In the genomic region with DNA sequence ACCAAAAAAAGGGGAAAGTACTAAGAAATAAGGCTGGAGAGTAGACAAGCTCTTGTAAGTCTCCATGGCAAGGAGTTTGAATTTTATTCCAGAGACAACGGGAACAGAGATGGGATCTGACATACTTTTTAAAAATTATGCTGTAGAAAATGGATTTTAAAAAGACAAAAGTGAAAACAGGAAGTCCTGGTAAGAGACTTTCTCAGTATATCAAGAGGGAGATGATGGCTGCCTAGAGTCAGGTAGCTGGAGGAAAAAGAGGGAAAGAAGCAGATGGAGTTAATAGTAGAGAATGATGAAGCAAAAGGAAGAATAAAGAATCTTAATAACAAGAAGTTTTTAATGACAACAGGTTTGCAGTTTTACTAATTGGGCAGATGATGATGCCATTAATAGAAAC, we compare ENCODE assay signal across 3 cellular contexts.
TF ChIP-seq lines count a peak whose summit lies in the region.

No MANE protein-coding gene starts in this region.

TF ChIP-seq in K562, 482 proteins besides CTCF, POLR2A, EP300 and RAD21:
- TF ChIP-seq SPI1 (IDR thresholded peaks at IDR 0.05; ENCODE audit: borderline replicate concordance, low read depth, low read length) = peak; percentile 64
- TF ChIP-seq ETV6 (IDR thresholded peaks at IDR 0.05; ENCODE audit: borderline replicate concordance in 1 of 2, low read depth in 2 of 2, low read length in 1 of 2) = no peak
- TF ChIP-seq ETV6 (CRISPR knock-in tag; IDR thresholded peaks at IDR 0.05; ENCODE audit: borderline replicate concordance) = no peak

TF ChIP-seq in HepG2, 621 proteins besides CTCF, POLR2A, EP300 and RAD21:
- TF ChIP-seq, protein P1, sequence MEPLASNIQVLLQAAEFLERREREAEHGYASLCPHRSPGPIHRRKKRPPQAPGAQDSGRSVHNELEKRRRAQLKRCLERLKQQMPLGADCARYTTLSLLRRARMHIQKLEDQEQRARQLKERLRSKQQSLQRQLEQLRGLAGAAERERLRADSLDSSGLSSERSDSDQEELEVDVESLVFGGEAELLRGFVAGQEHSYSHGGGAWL (CRISPR knock-in tag; IDR thresholded peaks at IDR 0.05) = no peak
- TF ChIP-seq AGO2 (optimal IDR thresholded peaks at IDR 0.05; ENCODE audit: low read depth, low read length) = no peak
- TF ChIP-seq, protein P2, sequence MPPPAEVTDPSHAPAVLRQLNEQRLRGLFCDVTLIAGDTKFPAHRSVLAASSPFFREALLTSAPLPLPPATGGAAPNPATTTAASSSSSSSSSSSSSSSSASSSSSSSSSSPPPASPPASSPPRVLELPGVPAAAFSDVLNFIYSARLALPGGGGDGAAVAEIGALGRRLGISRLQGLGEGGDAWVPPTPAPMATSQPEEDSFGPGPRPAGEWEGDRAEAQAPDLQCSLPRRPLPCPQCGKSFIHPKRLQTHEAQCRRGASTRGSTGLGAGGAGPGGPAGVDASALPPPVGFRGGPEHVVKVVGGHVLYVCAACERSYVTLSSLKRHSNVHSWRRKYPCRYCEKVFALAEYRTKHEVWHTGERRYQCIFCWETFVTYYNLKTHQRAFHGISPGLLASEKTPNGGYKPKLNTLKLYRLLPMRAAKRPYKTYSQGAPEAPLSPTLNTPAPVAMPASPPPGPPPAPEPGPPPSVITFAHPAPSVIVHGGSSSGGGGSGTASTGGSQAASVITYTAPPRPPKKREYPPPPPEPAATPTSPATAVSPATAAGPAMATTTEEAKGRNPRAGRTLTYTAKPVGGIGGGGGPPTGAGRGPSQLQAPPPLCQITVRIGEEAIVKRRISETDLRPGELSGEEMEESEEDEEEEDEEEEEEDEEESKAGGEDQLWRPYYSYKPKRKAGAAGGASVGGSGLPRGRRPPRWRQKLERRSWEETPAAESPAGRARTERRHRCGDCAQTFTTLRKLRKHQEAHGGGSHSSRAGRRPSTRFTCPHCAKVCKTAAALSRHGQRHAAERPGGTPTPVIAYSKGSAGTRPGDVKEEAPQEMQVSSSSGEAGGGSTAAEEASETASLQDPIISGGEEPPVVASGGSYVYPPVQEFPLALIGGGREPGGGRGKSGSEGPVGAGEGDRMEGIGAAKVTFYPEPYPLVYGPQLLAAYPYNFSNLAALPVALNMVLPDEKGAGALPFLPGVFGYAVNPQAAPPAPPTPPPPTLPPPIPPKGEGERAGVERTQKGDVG (CRISPR knock-in tag; IDR thresholded peaks at IDR 0.05; ENCODE audit: borderline replicate concordance) = no peak
- TF ChIP-seq EZH2 (conservative IDR thresholded peaks at IDR 0.05; ENCODE audit: low read depth, low read length) = no peak
- TF ChIP-seq KDM1A (CRISPR knock-in tag; IDR thresholded peaks at IDR 0.05) = no peak
- TF ChIP-seq CBX1 (IDR thresholded peaks at IDR 0.05; ENCODE audit: low read depth) = no peak
- TF ChIP-seq, protein P3, sequence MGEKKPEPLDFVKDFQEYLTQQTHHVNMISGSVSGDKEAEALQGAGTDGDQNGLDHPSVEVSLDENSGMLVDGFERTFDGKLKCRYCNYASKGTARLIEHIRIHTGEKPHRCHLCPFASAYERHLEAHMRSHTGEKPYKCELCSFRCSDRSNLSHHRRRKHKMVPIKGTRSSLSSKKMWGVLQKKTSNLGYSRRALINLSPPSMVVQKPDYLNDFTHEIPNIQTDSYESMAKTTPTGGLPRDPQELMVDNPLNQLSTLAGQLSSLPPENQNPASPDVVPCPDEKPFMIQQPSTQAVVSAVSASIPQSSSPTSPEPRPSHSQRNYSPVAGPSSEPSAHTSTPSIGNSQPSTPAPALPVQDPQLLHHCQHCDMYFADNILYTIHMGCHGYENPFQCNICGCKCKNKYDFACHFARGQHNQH (CRISPR knock-in tag; IDR thresholded peaks at IDR 0.05) = no peak
- TF ChIP-seq SALL2 (CRISPR knock-in tag; IDR thresholded peaks at IDR 0.05) = no peak
- no peak for TF ChIP-seq EEA1 (CRISPR knock-in tag; IDR thresholded peaks at IDR 0.05; ENCODE audit: borderline replicate concordance)
- no peak for TF ChIP-seq ATF1 (CRISPR knock-in tag; IDR thresholded peaks at IDR 0.05)
- no peak for TF ChIP-seq ZNF567 (CRISPR knock-in tag; IDR thresholded peaks at IDR 0.05; ENCODE audit: borderline replicate concordance)
- TF ChIP-seq AGO1 (IDR thresholded peaks at IDR 0.05; ENCODE audit: low read depth, low read length, poor library complexity, severe bottlenecking) = no peak
- no peak for TF ChIP-seq ZBTB7B (CRISPR knock-in tag; IDR thresholded peaks at IDR 0.05)
- no peak for TF ChIP-seq TEAD2 (CRISPR knock-in tag; IDR thresholded peaks at IDR 0.05)
- TF ChIP-seq ZNF878 (CRISPR knock-in tag; IDR thresholded peaks at IDR 0.05) = no peak
- no peak for TF ChIP-seq POLR2AphosphoS5 (IDR thresholded peaks at IDR 0.05; ENCODE audit: low read depth, low read length)
TF ChIP-seq in HepG2: peak in this region for 0.

TF ChIP-seq in SK-N-SH, 30 proteins besides CTCF, POLR2A, EP300 and RAD21:
- TF ChIP-seq ELF1 (IDR thresholded peaks at IDR 0.05) = no peak
- no peak for TF ChIP-seq TCF12 (IDR thresholded peaks at IDR 0.05)
- TF ChIP-seq YY1 (IDR thresholded peaks at IDR 0.05; ENCODE audit: low read depth) = no peak
- no peak for TF ChIP-seq TAF1 (IDR thresholded peaks at IDR 0.05; ENCODE audit: borderline replicate concordance, low read depth, low read length)
- TF ChIP-seq MEF2A (IDR thresholded peaks at IDR 0.05; ENCODE audit: borderline replicate concordance, low read depth) = no peak
- TF ChIP-seq, protein P4, sequence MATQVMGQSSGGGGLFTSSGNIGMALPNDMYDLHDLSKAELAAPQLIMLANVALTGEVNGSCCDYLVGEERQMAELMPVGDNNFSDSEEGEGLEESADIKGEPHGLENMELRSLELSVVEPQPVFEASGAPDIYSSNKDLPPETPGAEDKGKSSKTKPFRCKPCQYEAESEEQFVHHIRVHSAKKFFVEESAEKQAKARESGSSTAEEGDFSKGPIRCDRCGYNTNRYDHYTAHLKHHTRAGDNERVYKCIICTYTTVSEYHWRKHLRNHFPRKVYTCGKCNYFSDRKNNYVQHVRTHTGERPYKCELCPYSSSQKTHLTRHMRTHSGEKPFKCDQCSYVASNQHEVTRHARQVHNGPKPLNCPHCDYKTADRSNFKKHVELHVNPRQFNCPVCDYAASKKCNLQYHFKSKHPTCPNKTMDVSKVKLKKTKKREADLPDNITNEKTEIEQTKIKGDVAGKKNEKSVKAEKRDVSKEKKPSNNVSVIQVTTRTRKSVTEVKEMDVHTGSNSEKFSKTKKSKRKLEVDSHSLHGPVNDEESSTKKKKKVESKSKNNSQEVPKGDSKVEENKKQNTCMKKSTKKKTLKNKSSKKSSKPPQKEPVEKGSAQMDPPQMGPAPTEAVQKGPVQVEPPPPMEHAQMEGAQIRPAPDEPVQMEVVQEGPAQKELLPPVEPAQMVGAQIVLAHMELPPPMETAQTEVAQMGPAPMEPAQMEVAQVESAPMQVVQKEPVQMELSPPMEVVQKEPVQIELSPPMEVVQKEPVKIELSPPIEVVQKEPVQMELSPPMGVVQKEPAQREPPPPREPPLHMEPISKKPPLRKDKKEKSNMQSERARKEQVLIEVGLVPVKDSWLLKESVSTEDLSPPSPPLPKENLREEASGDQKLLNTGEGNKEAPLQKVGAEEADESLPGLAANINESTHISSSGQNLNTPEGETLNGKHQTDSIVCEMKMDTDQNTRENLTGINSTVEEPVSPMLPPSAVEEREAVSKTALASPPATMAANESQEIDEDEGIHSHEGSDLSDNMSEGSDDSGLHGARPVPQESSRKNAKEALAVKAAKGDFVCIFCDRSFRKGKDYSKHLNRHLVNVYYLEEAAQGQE (IDR thresholded peaks at IDR 0.05; ENCODE audit: low read depth, low read length) = no peak
- no peak for TF ChIP-seq EZH2phosphoT487 (IDR thresholded peaks at IDR 0.05; ENCODE audit: borderline replicate concordance, low read depth)
- TF ChIP-seq, protein P5, sequence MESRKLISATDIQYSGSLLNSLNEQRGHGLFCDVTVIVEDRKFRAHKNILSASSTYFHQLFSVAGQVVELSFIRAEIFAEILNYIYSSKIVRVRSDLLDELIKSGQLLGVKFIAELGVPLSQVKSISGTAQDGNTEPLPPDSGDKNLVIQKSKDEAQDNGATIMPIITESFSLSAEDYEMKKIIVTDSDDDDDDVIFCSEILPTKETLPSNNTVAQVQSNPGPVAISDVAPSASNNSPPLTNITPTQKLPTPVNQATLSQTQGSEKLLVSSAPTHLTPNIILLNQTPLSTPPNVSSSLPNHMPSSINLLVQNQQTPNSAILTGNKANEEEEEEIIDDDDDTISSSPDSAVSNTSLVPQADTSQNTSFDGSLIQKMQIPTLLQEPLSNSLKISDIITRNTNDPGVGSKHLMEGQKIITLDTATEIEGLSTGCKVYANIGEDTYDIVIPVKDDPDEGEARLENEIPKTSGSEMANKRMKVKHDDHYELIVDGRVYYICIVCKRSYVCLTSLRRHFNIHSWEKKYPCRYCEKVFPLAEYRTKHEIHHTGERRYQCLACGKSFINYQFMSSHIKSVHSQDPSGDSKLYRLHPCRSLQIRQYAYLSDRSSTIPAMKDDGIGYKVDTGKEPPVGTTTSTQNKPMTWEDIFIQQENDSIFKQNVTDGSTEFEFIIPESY (IDR thresholded peaks at IDR 0.05; ENCODE audit: borderline replicate concordance, low read depth) = no peak
- no peak for TF ChIP-seq SIN3A (IDR thresholded peaks at IDR 0.05; ENCODE audit: borderline replicate concordance, low read depth, low read length)
- no peak for TF ChIP-seq NRF1 (IDR thresholded peaks at IDR 0.05; ENCODE audit: low read depth, low read length)
- TF ChIP-seq TEAD4 (IDR thresholded peaks at IDR 0.05; ENCODE audit: borderline replicate concordance, insufficient read depth) = no peak
